ENCODE assay signal across 1 cellular context in genomic region chr2:206683546-206683945, GRCh38.
TF ChIP-seq lines count a peak whose summit lies in the region.

No MANE protein-coding gene starts in this region.

TF ChIP-seq in HepG2, 621 proteins besides CTCF, POLR2A, EP300 and RAD21 (continued from another document):
- TF ChIP-seq ZBTB40 (IDR thresholded peaks at IDR 0.05) (peak; percentile 88), ZBTB40 (CRISPR knock-in tag; IDR thresholded peaks at IDR 0.05) (no peak), POLR2G (IDR thresholded peaks at IDR 0.05; ENCODE audit: low read depth, low read length) (no peak), NR2F2 (IDR thresholded peaks at IDR 0.05; ENCODE audit: borderline replicate concordance, low read depth) (no peak), ZNF598 (CRISPR knock-in tag; IDR thresholded peaks at IDR 0.05; ENCODE audit: borderline replicate concordance) (no peak), ZNF547 (CRISPR knock-in tag; IDR thresholded peaks at IDR 0.05) (no peak)
TF ChIP-seq in HepG2: peak in this region for 1.
